ENCODE assay signal across 9 cellular contexts in genomic region chr16:15966420-15967222, GRCh38. TPM values are rescaled to one million over a fixed set of nuclear protein-coding genes. Genes with fewer than 3 reads are reported as not detected.
A peak's percentile ranks its signal among the peaks of the same experiment; 100 is the strongest.
DNase-seq lines count a peak whose midpoint lies in the region; FAIRE-seq and TF ChIP-seq lines count a peak whose summit lies in the region.
"Had no signal": no experiment of that assay in that cellular context is flagged by ENCODE, and none has a peak within 500 bp of the region (broad histone marks: within the 10 kb centered on the region; RNA-seq: fewer than 3 reads in every experiment).

No MANE protein-coding gene starts in this region.

- TF ChIP-seq CTCF in fibroblast of lung (conservative IDR thresholded peaks at IDR 0.05 in 1 of 2, IDR thresholded peaks at IDR 0.05 in 1 of 2; ENCODE audit: low read depth in 1 of 2, low read length in 2 of 2): no peak
- no peak for TF ChIP-seq CTCF in spleen (IDR thresholded peaks at IDR 0.05 in 8 of 11, conservative IDR thresholded peaks at IDR 0.05 in 3 of 11)

- TF ChIP-seq POLR2A in GM12891 (IDR thresholded peaks at IDR 0.05; ENCODE audit: low read depth, low read length): no peak
- TF ChIP-seq POLR2A in spleen (IDR thresholded peaks at IDR 0.05): no peak

- intact Hi-C loops in activated CD4-positive, alpha-beta memory T cell treated with anti-CD3 and anti-CD28 coated beads for 36 hours (cut with micrococcal nuclease): no loop called here
- intact Hi-C loops in spleen (cut with DNase I; ENCODE audit: low total_unique reads): no loop called here

- peak overlapping the region; percentile 8 for H3K27ac Mint-ChIP-seq in activated CD4-positive, alpha-beta memory T cell treated with anti-CD3 and anti-CD28 coated beads for 36 hours
- no peak overlapping the region for H3K27ac Mint-ChIP-seq in activated CD4-positive, alpha-beta memory T cell treated with anti-CD3 and anti-CD28 coated beads, Interleukin-2, amount 10 ng/mL, durations not matched to agents 7 days and 5 days

- H3K36me3 ChIP-seq in fibroblast of lung (ENCODE audit: control insufficient read depth, insufficient read depth, low read length): peaks cover 6% of the 10 kb centered on the region
- H3K36me3 ChIP-seq in small intestine (ENCODE audit: control insufficient read depth in 2 of 2, insufficient read depth in 2 of 2, low read length in 2 of 2): peaks cover 0 to 3% of the 10 kb centered on the region in 2 donors
- H3K36me3 ChIP-seq in spleen: peaks cover 0 to 34% (median 0%) of the 10 kb centered on the region in 6 donors

- H3K27me3 ChIP-seq in fibroblast of lung (ENCODE audit: control insufficient read depth, insufficient read depth, low read length) (no peaks in the 10 kb centered on the region), small intestine (ENCODE audit: control insufficient read depth in 2 of 2, insufficient read depth in 2 of 2, low read length in 2 of 2) (no peaks in the 10 kb centered on the region), spleen (replicated peaks in 1 of 7) (no peaks in the 10 kb centered on the region)

- 17 to 48% (median 27%) methylated on average over 8 of the region's 8 CpGs for WGBS in small intestine, 3 donors
- WGBS in spleen, 5 donors: 61 to 72% (median 68%) methylated on average over 8 of the region's 8 CpGs

- peak overlapping the region; percentile 17 for H3K4me2 ChIP-seq in fibroblast of lung (ENCODE audit: extremely low read depth, insufficient read depth, low read length)

- peaks cover 15% of the 10 kb centered on the region for H3K4me1 ChIP-seq in fibroblast of lung (ENCODE audit: control insufficient read depth, extremely low read depth, insufficient read depth, low read length)
- peaks cover 0 to 7% of the 10 kb centered on the region in 2 donors for H3K4me1 ChIP-seq in small intestine (ENCODE audit: control insufficient read depth in 2 of 2, insufficient read depth in 1 of 2, low read depth in 1 of 2, low read length in 1 of 2)
- peaks cover 4 to 80% (median 15%) of the 10 kb centered on the region in 6 donors for H3K4me1 ChIP-seq in spleen

- H3K4me1 Mint-ChIP-seq in activated CD4-positive, alpha-beta memory T cell treated with anti-CD3 and anti-CD28 coated beads for 36 hours (ENCODE audit: low read depth): peaks cover 57% of the 10 kb centered on the region
- peaks cover 33% of the 10 kb centered on the region for H3K4me1 Mint-ChIP-seq in activated CD4-positive, alpha-beta memory T cell treated with anti-CD3 and anti-CD28 coated beads, Interleukin-2, amount 10 ng/mL, durations not matched to agents 7 days and 5 days

- peak overlapping the region; percentile 57 for H3K27ac ChIP-seq in fibroblast of lung (ENCODE audit: insufficient read depth, low read length)
- H3K27ac ChIP-seq in small intestine (ENCODE audit: low read depth in 1 of 2, low read length in 1 of 2): no peak overlapping the region
- H3K27ac ChIP-seq in spleen: no peak overlapping the region

- no peak for FAIRE-seq in small intestine (lab: Jason Lieb, UNC)
- FAIRE-seq in GM12891 (lab: Jason Lieb, UNC): no peak

- no peak overlapping the region for H2AFZ ChIP-seq in fibroblast of lung (ENCODE audit: low read length)

- DNase-seq in activated CD4-positive, alpha-beta memory T cell treated with anti-CD3 and anti-CD28 coated beads for 36 hours: no peak
- DNase-seq in activated CD4-positive, alpha-beta memory T cell treated with anti-CD3 and anti-CD28 coated beads, Interleukin-2, amount 10 ng/mL, durations not matched to agents 7 days and 5 days: no peak
- DNase-seq in RPMI7951 (ENCODE audit: low read depth) (peak; percentile 73), fibroblast of lung (ENCODE audit: low read depth in 2 of 2) (peak; percentile 57 to 92), small intestine (peak; percentile 25), GM12891 (ENCODE audit: insufficient read length, low spot score) (no peak), spleen (no peak)
- no peak for DNase-seq in stimulated activated CD4-positive, alpha-beta T cell treated with anti-CD3 and anti-CD28 coated beads, Interleukin-1b, Interleukin-23, amount 100 ng/mL, for 48 hours
- DNase-seq: activated CD4-positive, alpha-beta T cell treated with anti-CD3 and anti-CD28 coated beads, Interleukin-2, amount 50 U/mL, for 1 hour had no signal

- H3K9ac ChIP-seq in fibroblast of lung (ENCODE audit: insufficient read depth, low read length): no peak overlapping the region

- no peak overlapping the region for H3K4me3 Mint-ChIP-seq in activated CD4-positive, alpha-beta memory T cell treated with anti-CD3 and anti-CD28 coated beads for 36 hours
- no peak overlapping the region for H3K4me3 Mint-ChIP-seq in activated CD4-positive, alpha-beta memory T cell treated with anti-CD3 and anti-CD28 coated beads, Interleukin-2, amount 10 ng/mL, durations not matched to agents 7 days and 5 days

- peaks cover 2% of the 10 kb centered on the region for H4K20me1 ChIP-seq in fibroblast of lung (ENCODE audit: control insufficient read depth, extremely low read depth, insufficient read depth, low read length)

- H3K27me3 Mint-ChIP-seq in activated CD4-positive, alpha-beta memory T cell treated with anti-CD3 and anti-CD28 coated beads for 36 hours: no peaks in the 10 kb centered on the region
- no peaks in the 10 kb centered on the region for H3K27me3 Mint-ChIP-seq in activated CD4-positive, alpha-beta memory T cell treated with anti-CD3 and anti-CD28 coated beads, Interleukin-2, amount 10 ng/mL, durations not matched to agents 7 days and 5 days

- CTCF ChIA-PET in activated CD4-positive, alpha-beta memory T cell treated with anti-CD3 and anti-CD28 coated beads for 36 hours (lab: Charles Lee): interaction anchor here (0.7 kb wide), 1 partner anchor 92 kb away, joined by 3 read pairs; no protein-coding TSS in a partner anchor
- CTCF ChIA-PET in activated CD4-positive, alpha-beta memory T cell treated with anti-CD3 and anti-CD28 coated beads, Interleukin-2, amount 10 ng/mL, durations not matched to agents 7 days and 5 days (lab: Charles Lee): no interaction called here

- H3K9me3 Mint-ChIP-seq in activated CD4-positive, alpha-beta memory T cell treated with anti-CD3 and anti-CD28 coated beads for 36 hours: peaks cover 36% of the 10 kb centered on the region
- H3K9me3 Mint-ChIP-seq in activated CD4-positive, alpha-beta memory T cell treated with anti-CD3 and anti-CD28 coated beads, Interleukin-2, amount 10 ng/mL, durations not matched to agents 7 days and 5 days: peaks cover 43% of the 10 kb centered on the region

- H3K4me3 ChIP-seq in fibroblast of lung (replicated peaks in 1 of 4; ENCODE audit: control extremely low read depth in 1 of 4, insufficient read depth in 1 of 4, low read depth in 3 of 4, low read length in 4 of 4) (no peak overlapping the region), small intestine (ENCODE audit: low read depth in 1 of 2, low read length in 2 of 2) (no peak overlapping the region), spleen (no peak overlapping the region)

- H3K36me3 Mint-ChIP-seq in activated CD4-positive, alpha-beta memory T cell treated with anti-CD3 and anti-CD28 coated beads for 36 hours: peaks cover 41% of the 10 kb centered on the region
- peaks cover 77% of the 10 kb centered on the region for H3K36me3 Mint-ChIP-seq in activated CD4-positive, alpha-beta memory T cell treated with anti-CD3 and anti-CD28 coated beads, Interleukin-2, amount 10 ng/mL, durations not matched to agents 7 days and 5 days (ENCODE audit: low read depth)

- POLR2A ChIA-PET in activated CD4-positive, alpha-beta memory T cell treated with anti-CD3 and anti-CD28 coated beads for 36 hours (lab: Charles Lee): interaction anchor here (0.5 to 1.4 kb wide), 4 partner anchors 61 to 952 kb away, joined by 3 to 5 read pairs (median 3); partner anchors contain the start of gene CEP20
- POLR2A ChIA-PET in activated CD4-positive, alpha-beta memory T cell treated with anti-CD3 and anti-CD28 coated beads, Interleukin-2, amount 10 ng/mL, durations not matched to agents 7 days and 5 days (lab: Charles Lee): interaction anchor here (0.6 kb wide), 1 partner anchor 10 kb away, joined by 3 read pairs; no protein-coding TSS in a partner anchor

- H3K9me3 ChIP-seq in fibroblast of lung (ENCODE audit: control insufficient read depth, insufficient read depth, low read depth, low read length) (no peaks in the 10 kb centered on the region), small intestine (ENCODE audit: control insufficient read depth, low read depth) (no peaks in the 10 kb centered on the region), spleen (peaks cover 0 to 25% (median 15%) of the 10 kb centered on the region in 8 donors)

- H3K79me2 ChIP-seq in fibroblast of lung (ENCODE audit: control insufficient read depth, insufficient read depth, low read length): peaks cover 91% of the 10 kb centered on the region

TF ChIP-seq in GM12891, 5 proteins besides CTCF, POLR2A, EP300 and RAD21:
- no peak for TF ChIP-seq SPI1 (IDR thresholded peaks at IDR 0.05; ENCODE audit: low read depth, low read length)
- no peak for TF ChIP-seq PAX5 (IDR thresholded peaks at IDR 0.05; ENCODE audit: insufficient read depth, low read length, severe bottlenecking)
- no peak for TF ChIP-seq TAF1 (IDR thresholded peaks at IDR 0.05; ENCODE audit: low read depth, low read length)
- no peak for TF ChIP-seq POU2F2 (IDR thresholded peaks at IDR 0.05; ENCODE audit: low read depth, low read length)
- TF ChIP-seq POLR2AphosphoS5 (IDR thresholded peaks at IDR 0.05; ENCODE audit: low read depth, low read length): no peak

RNA-seq across cellular contexts. Expression of gene ABCC1, which starts 17.2 kb away (rescaled TPM):
- 10 to 100 TPM; 49.1 to 50.3 TPM for total RNA-seq in activated CD4-positive, alpha-beta memory T cell treated with anti-CD3 and anti-CD28 coated beads for 36 hours
- 10 to 100 TPM; 41.4 to 44.2 TPM for total RNA-seq in activated CD4-positive, alpha-beta memory T cell treated with anti-CD3 and anti-CD28 coated beads, Interleukin-2, amount 10 ng/mL, durations not matched to agents 7 days and 5 days
- 5.2 and 6.4 TPM in 2 replicates for total RNA-seq in RPMI7951 (2014; rRNA removed; shearing (Covaris generic))
- total RNA-seq in fibroblast of lung (73.2 and 178 TPM in 2 replicates), spleen (10 to 100 TPM; 48.8 to 65.7 (median 53.6) TPM)
- polyA plus RNA-seq in fibroblast of lung (54.1 and 82.1 TPM in 2 replicates), small intestine (10 to 100 TPM in 1 of 3 donors, under 1 TPM in 2; 0.54 to 12.4 (median 0.89) TPM), spleen (10 to 100 TPM in 1 of 3 donors, 1 to 10 TPM in 2; 7.8 to 12.4 (median 10.0) TPM)
- 103 and 125 TPM in 2 replicates for polyA plus RNA-seq in fibroblast of lung (2012)
- 861 and 1,173 TPM in 2 replicates for polyA minus RNA-seq in fibroblast of lung (ENCODE audit: low replicate concordance)
- 18.8 TPM for polyA plus RNA-seq in GM12891 (2012; ENCODE audit: low read depth, missing spikeins)

Comparison
In these comparisons a context has a peak if more than half of its experiments do, and no peak if none do; other contexts are left out.
1. DNase-seq: peak in RPMI7951 (single experiment), fibroblast of lung (2 of 2) and small intestine (single experiment); none in activated CD4-positive, alpha-beta memory T cell treated with anti-CD3 and anti-CD28 coated beads for 36 hours (single experiment), activated CD4-positive, alpha-beta memory T cell treated with anti-CD3 and anti-CD28 coated beads, Interleukin-2, amount 10 ng/mL, durations not matched to agents 7 days and 5 days (single experiment), stimulated activated CD4-positive, alpha-beta T cell treated with anti-CD3 and anti-CD28 coated beads, Interleukin-1b, Interleukin-23, amount 100 ng/mL, for 48 hours (single experiment), GM12891 (single experiment) and spleen (single experiment).